ENCODE assay signal across 27 cellular contexts in the genomic region with DNA sequence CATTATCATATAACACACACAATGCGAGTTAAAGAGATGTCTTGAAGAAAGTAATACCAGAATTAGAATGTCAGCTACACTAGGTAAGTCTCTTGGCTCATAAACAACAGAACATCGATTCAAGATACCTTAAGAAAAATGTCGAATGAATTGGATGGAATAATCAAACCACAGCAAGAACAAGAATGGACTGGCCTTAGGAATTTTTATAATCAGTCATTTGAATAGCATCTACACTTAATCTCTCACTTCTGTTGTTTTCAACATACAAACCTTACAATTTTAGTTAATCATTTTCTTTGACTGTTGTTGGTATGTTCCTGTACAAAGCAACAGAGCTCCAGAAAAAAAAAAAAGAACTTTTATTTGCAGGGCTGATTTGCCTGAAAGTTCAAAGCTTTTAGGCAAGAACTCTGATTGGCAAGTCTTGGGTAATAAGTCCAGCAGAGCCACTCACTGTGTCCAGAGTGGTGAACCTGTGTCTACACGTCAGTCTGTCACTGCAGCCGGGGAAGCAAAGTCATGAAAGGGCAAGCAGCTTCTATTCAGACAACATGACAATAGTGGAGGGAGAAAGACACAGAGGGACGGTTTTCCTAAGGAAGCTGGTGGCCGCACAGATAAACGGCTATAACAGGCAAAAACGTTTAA.
"Had no signal": no experiment of that assay in that cellular context is flagged by ENCODE, and none has a peak within 500 bp of the region (broad histone marks: within the 10 kb centered on the region; RNA-seq: fewer than 3 reads in every experiment).

No MANE protein-coding gene starts in this region.

- H3K4me1 Mint-ChIP-seq: activated naive CD4-positive, alpha-beta T cell treated with anti-CD3 and anti-CD28 coated beads, Interleukin-2, amount 50 U/mL, for 24 hours; WTC11 had no signal

- DNase-seq: activated CD4-positive, alpha-beta T cell treated with anti-CD3 and anti-CD28 coated beads for 48 hours; activated CD4-positive, alpha-beta T cell treated with anti-CD3 and anti-CD28 coated beads, Interleukin-2, amount 50 U/mL, for 4 hours; activated CD4-positive, CD25-positive, alpha-beta regulatory T cell treated with anti-CD3 and anti-CD28 coated beads, Interleukin-2, amount 50 U/mL, for 72 hours; activated CD8-positive, alpha-beta memory T cell treated with anti-CD3 and anti-CD28 coated beads, Interleukin-2, amount 50 U/mL, for 48 hours; activated CD8-positive, alpha-beta T cell treated with anti-CD3 and anti-CD28 coated beads, Interleukin-2, amount 10 ng/mL, durations not matched to agents 7 days and 5 days; activated naive CD4-positive, alpha-beta T cell; activated T-cell treated with anti-CD3 and anti-CD28 coated beads, Interleukin-2, amount 50 U/mL, for 1 hour; aorta; IMR-90; KG1; NCI-H1092; NCI-H1417; NCI-H1930; NCI-H2171 treated with DMSO at 0.1 percent for 48 hours; NCI-H226; NCI-H526 treated with DMSO at 0.1 percent for 48 hours; NK-92 treated with Interleukin-12 subunit alpha and Interleukin-12 subunit beta, amount 100 ng/mL, for 24 hours; OCI-M1; Peyer's patch; Right ventricle myocardium superior; SW 1271 had no signal

- H3K27me3 ChIP-seq: Peyer's patch, SJCRH30 had no signal

- H3K4me1 ChIP-seq: Peyer's patch had no signal

- H3K27me3 Mint-ChIP-seq: activated naive CD4-positive, alpha-beta T cell treated with anti-CD3 and anti-CD28 coated beads, Interleukin-2, amount 50 U/mL, for 24 hours; brain had no signal

- H3K36me3 ChIP-seq: Peyer's patch, SJCRH30 had no signal

- H3K27ac ChIP-seq: Peyer's patch, RWPE1, SJCRH30 had no signal

- H3K4me3 ChIP-seq: Peyer's patch, SJCRH30 had no signal

- H3K4me3 Mint-ChIP-seq: activated CD8-positive, alpha-beta T cell treated with anti-CD3 and anti-CD28 coated beads, Interleukin-2, amount 10 ng/mL, durations not matched to agents 7 days and 5 days; activated naive CD4-positive, alpha-beta T cell treated with anti-CD3 and anti-CD28 coated beads, Interleukin-2, amount 50 U/mL, for 24 hours; brain; T-helper 1 cell treated with Interleukin-12 subunit alpha and Interleukin-12 subunit beta and Interleukin-4 antibody, amounts not matched to agents 30 μg/mL and 1 μg/mL, for 36 hours; WTC11 had no signal

- H3K27ac Mint-ChIP-seq: activated CD8-positive, alpha-beta T cell treated with anti-CD3 and anti-CD28 coated beads, Interleukin-2, amount 10 ng/mL, durations not matched to agents 7 days and 5 days; activated naive CD4-positive, alpha-beta T cell treated with anti-CD3 and anti-CD28 coated beads, Interleukin-2, amount 50 U/mL, for 24 hours; brain; T-helper 1 cell treated with Interleukin-12 subunit alpha and Interleukin-12 subunit beta and Interleukin-4 antibody, amounts not matched to agents 30 μg/mL and 1 μg/mL, for 36 hours; WTC11 had no signal

- H3K9me3 Mint-ChIP-seq: activated naive CD4-positive, alpha-beta T cell treated with anti-CD3 and anti-CD28 coated beads, Interleukin-2, amount 50 U/mL, for 24 hours; brain; T-helper 1 cell treated with Interleukin-12 subunit alpha and Interleukin-12 subunit beta and Interleukin-4 antibody, amounts not matched to agents 30 μg/mL and 1 μg/mL, for 36 hours; WTC11 had no signal

- H3K9me3 ChIP-seq: Peyer's patch, SJCRH30 had no signal

- H3K36me3 Mint-ChIP-seq: activated naive CD4-positive, alpha-beta T cell treated with anti-CD3 and anti-CD28 coated beads, Interleukin-2, amount 50 U/mL, for 24 hours; brain; WTC11 had no signal
